9 cellular contexts compared by ENCODE assay signal in the genomic region with DNA sequence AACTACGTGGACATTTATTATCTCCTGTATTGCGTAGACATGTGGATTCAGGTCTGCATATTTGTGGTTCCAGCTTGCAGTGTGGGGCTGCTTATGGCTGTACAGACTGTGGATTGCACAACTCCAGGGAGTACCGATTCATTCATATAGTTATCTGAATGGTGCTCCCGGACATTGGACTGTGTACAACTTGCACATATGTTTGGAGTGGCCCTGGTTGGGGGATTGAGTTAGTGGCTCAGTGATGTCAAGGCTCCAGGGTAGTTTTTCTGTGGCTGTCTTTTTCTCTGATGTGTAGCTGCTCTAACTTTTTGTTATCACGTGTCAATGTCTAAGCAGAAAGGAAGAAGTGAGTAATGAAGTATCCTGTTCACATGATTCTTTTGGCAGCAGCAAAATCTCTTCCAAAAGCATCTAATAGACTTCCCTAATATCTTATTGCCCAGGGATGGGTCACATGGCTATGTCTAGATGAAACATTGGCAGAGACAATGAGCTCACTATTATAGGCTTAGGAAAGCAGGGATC. TPM values are rescaled to one million over a fixed set of nuclear protein-coding genes. Genes with fewer than 3 reads are reported as not detected.
DNase-seq lines count a peak whose midpoint lies in the region; ATAC-seq lines count a peak whose summit lies in the region.
"Had no signal": no experiment of that assay in that cellular context is flagged by ENCODE, and none has a peak within 500 bp of the region (broad histone marks: within the 10 kb centered on the region; RNA-seq: fewer than 3 reads in every experiment).

No MANE protein-coding gene starts in this region.

- H3K4me1 ChIP-seq in rectal smooth muscle tissue (ENCODE audit: control insufficient read depth, insufficient read depth, low read length) (no peaks in the 10 kb centered on the region), SJCRH30 (peaks cover 6% of the 10 kb centered on the region)

- DNase-seq in GM04504 (ENCODE audit: low read depth) (peak; percentile 70), RKO (ENCODE audit: low spot score) (peak; percentile 40), fibroblast of peridontal ligament (ENCODE audit: extremely low read depth) (peak; percentile 24), T-helper 9 cell (no peak), SJCRH30 (no peak)
- no peak for DNase-seq in stimulated activated CD4-positive, alpha-beta T cell treated with anti-CD3 and anti-CD28 coated beads, Interleukin-12 subunit alpha, Interleukin-12 subunit beta, amount 100 ng/mL, for 4 hours
- DNase-seq: activated CD8-positive, alpha-beta memory T cell treated with anti-CD3 and anti-CD28 coated beads for 24 hours had no signal

- H3K27me3 ChIP-seq in rectal smooth muscle tissue (ENCODE audit: control insufficient read depth, insufficient read depth, low read length) (no peaks in the 10 kb centered on the region), SJCRH30 (no peaks in the 10 kb centered on the region)

- H3K36me3 ChIP-seq in rectal smooth muscle tissue (ENCODE audit: control insufficient read depth, insufficient read depth, low read length) (no peaks in the 10 kb centered on the region), SJCRH30 (no peaks in the 10 kb centered on the region)

- H3K27ac ChIP-seq in rectal smooth muscle tissue (ENCODE audit: low read depth, low read length), result peak overlapping the region; percentile 8
- no peak overlapping the region for H3K27ac ChIP-seq in SJCRH30

- no peaks in the 10 kb centered on the region for H3K9me3 ChIP-seq in SJCRH30 (replicated peaks)

- no peak overlapping the region for H3K4me3 ChIP-seq in rectal smooth muscle tissue (ENCODE audit: low read length)
- no peak overlapping the region for H3K4me3 ChIP-seq in SJCRH30

- no peak for ATAC-seq in HG02981 (IDR thresholded peaks at IDR 0.05; ENCODE audit: unreplicated experiment)

- H3K9ac ChIP-seq in rectal smooth muscle tissue (ENCODE audit: low read length), result no peak overlapping the region

RNA-seq across cellular contexts. Expression of gene ST3GAL6, which starts 15.8 kb away (rescaled TPM):
- 17.1 and 17.6 TPM in 2 replicates for total RNA-seq in SJCRH30 (2014; rRNA removed; shearing (Covaris generic))

Comparison
In these comparisons a context has a peak if more than half of its experiments do, and no peak if none do; other contexts are left out.
1. DNase-seq: peak in GM04504 (single experiment), RKO (single experiment) and fibroblast of peridontal ligament (single experiment); none in T-helper 9 cell (single experiment), SJCRH30 (0 of 2) and stimulated activated CD4-positive, alpha-beta T cell treated with anti-CD3 and anti-CD28 coated beads, Interleukin-12 subunit alpha, Interleukin-12 subunit beta, amount 100 ng/mL, for 4 hours (single experiment).